In genomic region chr12:74119811-74120362, GRCh38 we compare ENCODE assay signal across 16 cellular contexts.
DNase-seq lines count a peak whose midpoint lies in the region; ATAC-seq and TF ChIP-seq lines count a peak whose summit lies in the region.
"Had no signal": no experiment of that assay in that cellular context is flagged by ENCODE, and none has a peak within 500 bp of the region (broad histone marks: within the 10 kb centered on the region; RNA-seq: fewer than 3 reads in every experiment).

No MANE protein-coding gene starts in this region.

- dilution Hi-C loops in mammary epithelial cell (cut with HindIII; ENCODE audit: low sequenced_read_pairs): no loop called here

- CTCF ChIA-PET in mammary epithelial cell (lab: Charles Lee; ENCODE audit: low non-redundant PET): no interaction called here
- CTCF ChIA-PET in activated CD8-positive, alpha-beta T cell treated with anti-CD3 and anti-CD28 coated beads for 36 hours (lab: Charles Lee): no interaction called here

- H3K4me1 Mint-ChIP-seq in progenitor cell of endocrine pancreas (ENCODE audit: low read depth): no peaks in the 10 kb centered on the region
- no peaks in the 10 kb centered on the region for H3K4me1 Mint-ChIP-seq in activated CD8-positive, alpha-beta T cell treated with anti-CD3 and anti-CD28 coated beads for 36 hours (ENCODE audit: low read depth)
- H3K4me1 Mint-ChIP-seq: CD8-positive, alpha-beta memory T cell had no signal

- H4K20me1 ChIP-seq in mammary epithelial cell (ENCODE audit: insufficient read depth, low read length): no peaks in the 10 kb centered on the region

- no peak overlapping the region for H2AFZ ChIP-seq in mammary epithelial cell (ENCODE audit: low read depth, low read length)

- no peaks in the 10 kb centered on the region for H3K36me3 Mint-ChIP-seq in progenitor cell of endocrine pancreas (ENCODE audit: insufficient read depth)
- H3K36me3 Mint-ChIP-seq in activated CD8-positive, alpha-beta T cell treated with anti-CD3 and anti-CD28 coated beads for 36 hours (ENCODE audit: low read depth): no peaks in the 10 kb centered on the region
- H3K36me3 Mint-ChIP-seq: CD8-positive, alpha-beta memory T cell had no signal

- H3K27ac Mint-ChIP-seq in progenitor cell of endocrine pancreas: no peak overlapping the region
- H3K27ac Mint-ChIP-seq in activated CD8-positive, alpha-beta T cell treated with anti-CD3 and anti-CD28 coated beads for 36 hours: no peak overlapping the region
- H3K27ac Mint-ChIP-seq: CD8-positive, alpha-beta memory T cell had no signal

- ATAC-seq in GM18858 (IDR thresholded peaks at IDR 0.05; ENCODE audit: unreplicated experiment): no peak
- no peak for ATAC-seq in activated CD8-positive, alpha-beta T cell treated with anti-CD3 and anti-CD28 coated beads for 36 hours
- ATAC-seq: HepG2 had no signal

- DNase-seq in HT1080 (ENCODE audit: low read depth) (peak; percentile 46), mammary epithelial cell (peak; percentile 11), inferior parietal cortex (ENCODE audit: extremely low spot score) (peak; percentile 67), progenitor cell of endocrine pancreas (ENCODE audit: low spot score, unreplicated experiment) (no peak)
- no peak for DNase-seq in activated CD8-positive, alpha-beta T cell treated with anti-CD3 and anti-CD28 coated beads for 36 hours
- DNase-seq: CD8-positive, alpha-beta memory T cell; DMS 273 treated with DMSO at 0.1 percent for 48 hours; MG63; NCI-H1105; NCI-H1694 treated with DMSO at 0.1 percent for 48 hours; NCI-H446; NCI-H748 treated with DMSO at 0.1 percent for 48 hours had no signal

- H3K4me1 ChIP-seq in mammary epithelial cell (ENCODE audit: insufficient read depth, low read length): peaks cover 9% of the 10 kb centered on the region

- no peak overlapping the region for H3K4me3 Mint-ChIP-seq in progenitor cell of endocrine pancreas (ENCODE audit: low read depth)
- no peak overlapping the region for H3K4me3 Mint-ChIP-seq in activated CD8-positive, alpha-beta T cell treated with anti-CD3 and anti-CD28 coated beads for 36 hours
- H3K4me3 Mint-ChIP-seq: CD8-positive, alpha-beta memory T cell had no signal

- in situ Hi-C loops in mammary epithelial cell (cut with MboI; ENCODE audit: low sequenced_read_pairs in 2 of 2): no loop called here

- no peak overlapping the region for H3K4me3 ChIP-seq in mammary epithelial cell (replicated peaks in 1 of 3; ENCODE audit: insufficient read depth in 1 of 3, low read depth in 2 of 3, low read length in 3 of 3)
- H3K4me3 ChIP-seq: MG63 had no signal

- H3K27me3 ChIP-seq in mammary epithelial cell (ENCODE audit: insufficient read depth, low read length): no peaks in the 10 kb centered on the region
- H3K27me3 ChIP-seq: MG63 had no signal

- H3K36me3 ChIP-seq in mammary epithelial cell (ENCODE audit: insufficient read depth, low read length): no peaks in the 10 kb centered on the region
- H3K36me3 ChIP-seq: MG63 had no signal

- no peak overlapping the region for H3K9ac ChIP-seq in mammary epithelial cell (ENCODE audit: insufficient read depth, low read length)
- H3K9ac ChIP-seq: KMS-11 had no signal

- intact Hi-C loops in mammary epithelial cell (cut with micrococcal nuclease): loop anchor here (10.0 kb wide), 2 partner anchors 905 to 1775 kb away; no protein-coding TSS in a partner anchor
- intact Hi-C loops in activated CD8-positive, alpha-beta T cell treated with anti-CD3 and anti-CD28 coated beads for 36 hours (cut with micrococcal nuclease): no loop called here

- no peak overlapping the region for H3K4me2 ChIP-seq in mammary epithelial cell (ENCODE audit: insufficient read depth, low read depth, low read length)
- H3K4me2 ChIP-seq: KMS-11 had no signal

- no peaks in the 10 kb centered on the region for H3K9me3 ChIP-seq in mammary epithelial cell (replicated peaks; ENCODE audit: insufficient read depth, low read length)
- H3K9me3 ChIP-seq: MG63 had no signal

- POLR2A ChIA-PET in activated CD8-positive, alpha-beta T cell treated with anti-CD3 and anti-CD28 coated beads for 36 hours (lab: Charles Lee): no interaction called here

- no peaks in the 10 kb centered on the region for H3K9me3 Mint-ChIP-seq in progenitor cell of endocrine pancreas (ENCODE audit: low read depth)
- H3K9me3 Mint-ChIP-seq in activated CD8-positive, alpha-beta T cell treated with anti-CD3 and anti-CD28 coated beads for 36 hours: no peaks in the 10 kb centered on the region

- BruUV-seq in mammary epithelial cell (replicated peaks; lab: Mats Ljungman, UMichigan): no TSS peak

- no peak overlapping the region for H3K27ac ChIP-seq in mammary epithelial cell (ENCODE audit: insufficient read depth, low read depth, low read length)
- peak overlapping the region; percentile 34 for H3K27ac ChIP-seq in temporal lobe (ENCODE audit: low read depth, low read length)
- H3K27ac ChIP-seq: KMS-11 had no signal

- no peaks in the 10 kb centered on the region for H3K27me3 Mint-ChIP-seq in progenitor cell of endocrine pancreas
- no peaks in the 10 kb centered on the region for H3K27me3 Mint-ChIP-seq in activated CD8-positive, alpha-beta T cell treated with anti-CD3 and anti-CD28 coated beads for 36 hours
- H3K27me3 Mint-ChIP-seq: CD8-positive, alpha-beta memory T cell had no signal

- no peaks in the 10 kb centered on the region for H3K79me2 ChIP-seq in mammary epithelial cell (ENCODE audit: insufficient read depth, low read length)

- no peak for TF ChIP-seq CTCF in mammary epithelial cell (conservative IDR thresholded peaks at IDR 0.05 in 1 of 2, IDR thresholded peaks at IDR 0.05 in 1 of 2; ENCODE audit: extremely low read depth in 1 of 2, insufficient read depth in 1 of 2, low read depth in 1 of 2, low read length in 2 of 2)
- TF ChIP-seq CTCF in progenitor cell of endocrine pancreas (IDR thresholded peaks at IDR 0.05; ENCODE audit: unreplicated experiment): no peak
- no peak for TF ChIP-seq CTCF in activated CD8-positive, alpha-beta T cell treated with anti-CD3 and anti-CD28 coated beads for 36 hours (IDR thresholded peaks at IDR 0.05)

Comparison
In these comparisons a context has a peak if more than half of its experiments do, and no peak if none do; other contexts are left out.
1. DNase-seq: peak in HT1080 (single experiment), mammary epithelial cell (single experiment) and inferior parietal cortex (single experiment); none in progenitor cell of endocrine pancreas (single experiment) and activated CD8-positive, alpha-beta T cell treated with anti-CD3 and anti-CD28 coated beads for 36 hours (single experiment).